Comparison of ENCODE assay signal across 25 cellular contexts in genomic region chr7:30859940-30860623, GRCh38. TPM values are rescaled to one million over a fixed set of nuclear protein-coding genes. Genes with fewer than 3 reads are reported as not detected.
DNase-seq lines count a peak whose midpoint lies in the region; ATAC-seq and TF ChIP-seq lines count a peak whose summit lies in the region.
"Had no signal": no experiment of that assay in that cellular context is flagged by ENCODE, and none has a peak within 500 bp of the region (broad histone marks: within the 10 kb centered on the region; RNA-seq: fewer than 3 reads in every experiment).

No MANE protein-coding gene starts in this region.

- H3K27ac ChIP-seq in BLaER1 treated with 17β-estradiol and CSF1 and Interleukin-3, amounts not matched to agents 10 nM and 100 nM: no peak overlapping the region
- H3K27ac ChIP-seq in neural progenitor cell: no peak overlapping the region
- H3K27ac ChIP-seq in aorta (ENCODE audit: low read depth in 1 of 2, low read length in 2 of 2): no peak overlapping the region
- H3K27ac ChIP-seq: foreskin keratinocyte, heart right ventricle, left lung, ovary, SJCRH30, transverse colon had no signal

- 87 to 89% methylated on average over 15 of the region's 15 CpGs for WGBS in aorta, 2 donors

- H3F3A ChIP-seq in neural progenitor cell (ENCODE audit: low read depth): no peaks in the 10 kb centered on the region

- ATAC-seq in HG03571 (IDR thresholded peaks at IDR 0.05; ENCODE audit: unreplicated experiment): no peak
- no peak for ATAC-seq in aorta (ENCODE audit: low FRiP score)
- ATAC-seq: activated CD4-positive, CD25-positive, alpha-beta regulatory T cell treated with anti-CD3 and anti-CD28 coated beads, Interleukin-2, amount 50 U/mL, for 24 hours; foreskin keratinocyte; heart right ventricle; left lung; T-cell had no signal

- H3K9me3 ChIP-seq in BLaER1 treated with 17β-estradiol and CSF1 and Interleukin-3, amounts not matched to agents 10 nM and 100 nM (replicated peaks in 1 of 11): no peaks in the 10 kb centered on the region
- H3K9me3 ChIP-seq in neural progenitor cell (ENCODE audit: low read depth) (no peaks in the 10 kb centered on the region), aorta (ENCODE audit: control insufficient read depth, low read length) (no peaks in the 10 kb centered on the region)
- H3K9me3 ChIP-seq: heart right ventricle, left lung, ovary, SJCRH30, transverse colon had no signal

- no peak overlapping the region for H3K9ac ChIP-seq in BLaER1 treated with 17β-estradiol and CSF1 and Interleukin-3, amounts not matched to agents 10 nM and 100 nM
- no peak overlapping the region for H3K9ac ChIP-seq in neural progenitor cell

- H3K36me3 Mint-ChIP-seq in neural progenitor cell: peaks cover 3% of the 10 kb centered on the region
- H3K36me3 Mint-ChIP-seq: activated naive CD8-positive, alpha-beta T cell treated with anti-CD3 and anti-CD28 coated beads, Interleukin-2, amount 10 ng/mL, durations not matched to agents 7 days and 5 days; naive B cell had no signal

- H3K36me3 ChIP-seq in BLaER1 treated with 17β-estradiol and CSF1 and Interleukin-3, amounts not matched to agents 10 nM and 100 nM: no peaks in the 10 kb centered on the region
- H3K36me3 ChIP-seq in neural progenitor cell (no peaks in the 10 kb centered on the region), aorta (ENCODE audit: control insufficient read depth in 1 of 2, insufficient read depth in 2 of 2, low read length in 1 of 2) (no peaks in the 10 kb centered on the region)
- H3K36me3 ChIP-seq: left lung, ovary, SJCRH30, transverse colon had no signal

- intact Hi-C loops in aorta (cut with DNase I): loop anchor here in 1 of 2 donors (5.0 kb wide), 1 partner anchor 47 kb away; no protein-coding TSS in a partner anchor

- no peaks in the 10 kb centered on the region for H3K79me2 ChIP-seq in neural progenitor cell (ENCODE audit: low read depth)

- no peak overlapping the region for H3K4me3 Mint-ChIP-seq in neural progenitor cell
- H3K4me3 Mint-ChIP-seq: activated CD4-positive, alpha-beta memory T cell treated with anti-CD3 and anti-CD28 coated beads, Interleukin-2, amount 10 ng/mL, durations not matched to agents 7 days and 5 days; activated naive CD8-positive, alpha-beta T cell treated with anti-CD3 and anti-CD28 coated beads, Interleukin-2, amount 10 ng/mL, durations not matched to agents 7 days and 5 days; CD4-positive, alpha-beta T cell; naive B cell; T-cell had no signal

- DNase-seq in ELF-1 (ENCODE audit: low read depth, low spot score): peak; percentile 36
- DNase-seq in astrocyte of the hippocampus (ENCODE audit: low read depth, low spot score): peak; percentile 34
- DNase-seq in neural progenitor cell (ENCODE audit: low spot score): peak; percentile 37
- no peak for DNase-seq in putamen (ENCODE audit: low spot score)
- no peak for DNase-seq in aorta
- DNase-seq: activated CD4-positive, alpha-beta memory T cell treated with anti-CD3 and anti-CD28 coated beads, Interleukin-2, amount 10 ng/mL, durations not matched to agents 7 days and 5 days; activated effector memory CD4-positive, alpha-beta T cell treated with anti-CD3 and anti-CD28 coated beads, Interleukin-2, amount 50 U/mL, for 16 hours; activated naive CD8-positive, alpha-beta T cell treated with anti-CD3 and anti-CD28 coated beads, Interleukin-2, amount 10 ng/mL, durations not matched to agents 7 days and 5 days; CD4-positive, alpha-beta T cell; effector CD4-positive, alpha-beta T cell; foreskin keratinocyte; heart right ventricle; KG1; naive B cell; NCI-H1694 treated with DMSO at 0.1 percent for 48 hours; NCI-H446 treated with DMSO at 0.1 percent for 48 hours; ovary; SJCRH30; stimulated activated CD8-positive, alpha-beta memory T cell treated with anti-CD3 and anti-CD28 coated beads, Interleukin-4, amount 100 ng/mL, for 48 hours; T-cell had no signal

- no peaks in the 10 kb centered on the region for H3K9me3 Mint-ChIP-seq in neural progenitor cell
- H3K9me3 Mint-ChIP-seq: activated CD4-positive, alpha-beta memory T cell treated with anti-CD3 and anti-CD28 coated beads, Interleukin-2, amount 10 ng/mL, durations not matched to agents 7 days and 5 days; activated naive CD8-positive, alpha-beta T cell treated with anti-CD3 and anti-CD28 coated beads, Interleukin-2, amount 10 ng/mL, durations not matched to agents 7 days and 5 days; CD4-positive, alpha-beta T cell; naive B cell; T-cell had no signal

- H3K27ac Mint-ChIP-seq in neural progenitor cell: peak overlapping the region; percentile 53
- H3K27ac Mint-ChIP-seq: activated CD4-positive, alpha-beta memory T cell treated with anti-CD3 and anti-CD28 coated beads, Interleukin-2, amount 10 ng/mL, durations not matched to agents 7 days and 5 days; activated naive CD8-positive, alpha-beta T cell treated with anti-CD3 and anti-CD28 coated beads, Interleukin-2, amount 10 ng/mL, durations not matched to agents 7 days and 5 days; CD4-positive, alpha-beta T cell; naive B cell; T-cell had no signal

- H3K4me1 Mint-ChIP-seq in neural progenitor cell: peaks cover 22% of the 10 kb centered on the region
- H3K4me1 Mint-ChIP-seq: activated CD4-positive, alpha-beta memory T cell treated with anti-CD3 and anti-CD28 coated beads, Interleukin-2, amount 10 ng/mL, durations not matched to agents 7 days and 5 days; activated naive CD8-positive, alpha-beta T cell treated with anti-CD3 and anti-CD28 coated beads, Interleukin-2, amount 10 ng/mL, durations not matched to agents 7 days and 5 days; naive B cell; T-cell had no signal

- TF ChIP-seq CTCF in neural progenitor cell (IDR thresholded peaks at IDR 0.05): no peak

- H3K4me1 ChIP-seq in BLaER1 treated with 17β-estradiol and CSF1 and Interleukin-3, amounts not matched to agents 10 nM and 100 nM: peaks cover 17 to 59% (median 48%) of the 10 kb centered on the region in 10 experiments
- H3K4me1 ChIP-seq in neural progenitor cell: peaks cover 17% of the 10 kb centered on the region
- H3K4me1 ChIP-seq in aorta (ENCODE audit: control insufficient read depth in 1 of 2, insufficient read depth in 2 of 2, low read length in 2 of 2): peaks cover 0 to 3% of the 10 kb centered on the region in 2 donors
- H3K4me1 ChIP-seq: foreskin keratinocyte, left lung, SJCRH30 had no signal

- peak overlapping the region in 7 of 11 experiments; percentile 12 to 76 (median 55); a peak in 12 of 22 replicates for H3K4me2 ChIP-seq in BLaER1 treated with 17β-estradiol and CSF1 and Interleukin-3, amounts not matched to agents 10 nM and 100 nM
- no peak overlapping the region for H3K4me2 ChIP-seq in neural progenitor cell

- no peak overlapping the region for H2AFZ ChIP-seq in neural progenitor cell (replicated peaks)

- H4K20me1 ChIP-seq in BLaER1 treated with 17β-estradiol and CSF1 and Interleukin-3, amounts not matched to agents 10 nM and 100 nM: peaks cover 0 to 10% (median 0%) of the 10 kb centered on the region in 11 experiments; a peak in 1 of 22 replicates
- no peaks in the 10 kb centered on the region for H4K20me1 ChIP-seq in neural progenitor cell (ENCODE audit: low read depth)

- H3K4me3 ChIP-seq in BLaER1 treated with 17β-estradiol and CSF1 and Interleukin-3, amounts not matched to agents 10 nM and 100 nM: no peak overlapping the region
- H3K4me3 ChIP-seq in neural progenitor cell (no peak overlapping the region), aorta (ENCODE audit: low read length in 2 of 2) (no peak overlapping the region)
- H3K4me3 ChIP-seq: heart right ventricle, left lung, ovary, SJCRH30, transverse colon had no signal

- H3K27me3 Mint-ChIP-seq in neural progenitor cell (ENCODE audit: insufficient read depth, low read depth): peaks cover 5% of the 10 kb centered on the region
- H3K27me3 Mint-ChIP-seq: activated CD4-positive, alpha-beta memory T cell treated with anti-CD3 and anti-CD28 coated beads, Interleukin-2, amount 10 ng/mL, durations not matched to agents 7 days and 5 days; activated naive CD8-positive, alpha-beta T cell treated with anti-CD3 and anti-CD28 coated beads, Interleukin-2, amount 10 ng/mL, durations not matched to agents 7 days and 5 days; CD4-positive, alpha-beta T cell; naive B cell; T-cell had no signal

- no peaks in the 10 kb centered on the region for H3K27me3 ChIP-seq in BLaER1 treated with 17β-estradiol and CSF1 and Interleukin-3, amounts not matched to agents 10 nM and 100 nM
- H3K27me3 ChIP-seq in neural progenitor cell (no peaks in the 10 kb centered on the region), aorta (ENCODE audit: control insufficient read depth in 1 of 2, insufficient read depth in 2 of 2, low read length in 1 of 2) (no peaks in the 10 kb centered on the region)
- H3K27me3 ChIP-seq: foreskin keratinocyte, heart right ventricle, left lung, ovary, transverse colon had no signal

RNA-seq across cellular contexts. Expression of gene AQP1, which starts 51.6 kb away (rescaled TPM):
- total RNA-seq in neural progenitor cell (ENCODE audit: low replicate concordance) (0.87 TPM in 1 of 2 replicates, not detected in the other), aorta (1,000 to 10,000 TPM in 1 of 2 donors, 100 to 1,000 TPM in 1; 680 to 1,062 TPM)
- polyA plus RNA-seq in aorta: 100 to 1,000 TPM; 370 to 962 TPM
- total RNA-seq: foreskin keratinocyte had no signal

Comparison
In these comparisons a context has a peak if more than half of its experiments do, and no peak if none do; other contexts are left out.
1. DNase-seq: peak in ELF-1 (single experiment), astrocyte of the hippocampus (single experiment) and neural progenitor cell (single experiment); none in putamen (single experiment) and aorta (0 of 2).
2. RNA of gene AQP1, which starts 51.6 kb away (total RNA-seq): 680 to 1,062 TPM in aorta; 0.87 TPM in neural progenitor cell; every median in the first group is over 100 times any median in the second.